ENCODE assay signal across 11 cellular contexts in the genomic region with DNA sequence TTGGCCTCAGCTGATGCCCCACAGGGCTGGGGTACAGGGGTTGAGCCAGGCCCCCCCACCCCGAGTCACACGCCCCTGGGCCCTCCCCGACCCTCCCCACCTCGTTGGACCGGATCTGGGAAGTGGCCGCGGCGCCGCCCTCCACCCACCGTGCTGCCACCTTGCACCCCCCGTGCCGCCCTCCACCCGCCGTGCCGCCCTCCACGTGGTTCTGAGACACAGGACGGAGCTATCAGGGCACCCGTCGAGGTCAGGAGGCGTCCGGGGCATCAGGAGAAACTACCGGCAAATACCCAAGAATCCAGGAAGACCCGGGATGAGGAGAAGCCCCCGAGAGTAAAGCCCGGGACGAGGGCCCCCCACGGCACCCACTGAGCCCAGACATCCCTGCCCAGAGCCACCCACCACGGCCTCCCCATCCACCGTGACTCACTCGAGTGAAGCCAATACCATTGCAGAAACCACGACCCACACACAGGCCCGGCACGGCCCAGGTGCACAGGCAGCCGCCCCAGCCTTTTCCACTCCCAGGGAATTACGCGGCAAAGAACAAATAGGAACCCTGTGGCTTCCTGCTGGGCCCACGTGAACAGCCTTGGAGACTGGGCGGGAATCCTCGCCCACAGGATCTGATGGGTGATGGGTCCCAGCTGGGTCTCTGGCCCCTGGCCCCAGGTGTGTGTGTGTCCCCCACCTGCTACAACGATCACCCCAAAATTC. TPM values are rescaled to one million over a fixed set of nuclear protein-coding genes. Genes with fewer than 3 reads are reported as not detected.
DNase-seq lines count a peak whose midpoint lies in the region; ATAC-seq and TF ChIP-seq lines count a peak whose summit lies in the region.
"Had no signal": no experiment of that assay in that cellular context is flagged by ENCODE, and none has a peak within 500 bp of the region (broad histone marks: within the 10 kb centered on the region; RNA-seq: fewer than 3 reads in every experiment).

No MANE protein-coding gene starts in this region.

- no peak overlapping the region for H3K4me3 Mint-ChIP-seq in activated naive CD4-positive, alpha-beta T cell treated with anti-CD3 and anti-CD28 coated beads for 36 hours
- peak overlapping the region; percentile 40 for H3K4me3 Mint-ChIP-seq in activated naive CD8-positive, alpha-beta T cell treated with anti-CD3 and anti-CD28 coated beads, Interleukin-2, amount 50 U/mL, for 24 hours

- H4K20me1 ChIP-seq in mammary epithelial cell (ENCODE audit: insufficient read depth, low read length), result no peaks in the 10 kb centered on the region

- H3K27ac ChIP-seq in transverse colon, result peak overlapping the region; percentile 86 to 96 (median 90)
- H3K27ac ChIP-seq in mammary epithelial cell (ENCODE audit: insufficient read depth, low read depth, low read length), result no peak overlapping the region
- H3K27ac ChIP-seq in testis, result no peak overlapping the region
- H3K27ac ChIP-seq: coronary artery had no signal

- H2AFZ ChIP-seq in mammary epithelial cell (ENCODE audit: low read depth, low read length), result no peak overlapping the region

- peaks cover 60% of the 10 kb centered on the region for H3K4me1 ChIP-seq in mucosa of descending colon (ENCODE audit: low read depth)
- H3K4me1 ChIP-seq in transverse colon, result peaks cover 35 to 67% (median 65%) of the 10 kb centered on the region in 4 donors
- H3K4me1 ChIP-seq in mammary epithelial cell (ENCODE audit: insufficient read depth, low read length), result peaks cover 8% of the 10 kb centered on the region
- H3K4me1 ChIP-seq in testis, result peaks cover 3% of the 10 kb centered on the region

- no peak overlapping the region for H3K4me3 ChIP-seq in mucosa of descending colon
- peak overlapping the region in 2 of 4 donors; percentile 22 for H3K4me3 ChIP-seq in transverse colon
- no peak overlapping the region for H3K4me3 ChIP-seq in mammary epithelial cell (replicated peaks in 1 of 3; ENCODE audit: insufficient read depth in 1 of 3, low read depth in 2 of 3, low read length in 3 of 3)
- no peak overlapping the region for H3K4me3 ChIP-seq in testis
- H3K4me3 ChIP-seq: coronary artery had no signal

- no peak for TF ChIP-seq EP300 in transverse colon (IDR thresholded peaks at IDR 0.05; ENCODE audit: low read depth)

- TF ChIP-seq POLR2A in transverse colon (IDR thresholded peaks at IDR 0.05) (no peak), testis (IDR thresholded peaks at IDR 0.05) (no peak)

- no peak overlapping the region for H3K4me2 ChIP-seq in mammary epithelial cell (ENCODE audit: insufficient read depth, low read depth, low read length)

- dilution Hi-C loops in mammary epithelial cell (cut with HindIII; ENCODE audit: low sequenced_read_pairs), result no loop called here

- H3K27me3 ChIP-seq in transverse colon (no peaks in the 10 kb centered on the region), mammary epithelial cell (ENCODE audit: insufficient read depth, low read length) (no peaks in the 10 kb centered on the region), testis (no peaks in the 10 kb centered on the region)

- CTCF ChIA-PET in activated naive CD4-positive, alpha-beta T cell treated with anti-CD3 and anti-CD28 coated beads for 36 hours (lab: Charles Lee), result no interaction called here
- CTCF ChIA-PET in mammary epithelial cell (lab: Charles Lee; ENCODE audit: low non-redundant PET), result no interaction called here

- H3K9me3 Mint-ChIP-seq in activated naive CD4-positive, alpha-beta T cell treated with anti-CD3 and anti-CD28 coated beads for 36 hours, result no peaks in the 10 kb centered on the region
- no peaks in the 10 kb centered on the region for H3K9me3 Mint-ChIP-seq in activated naive CD8-positive, alpha-beta T cell treated with anti-CD3 and anti-CD28 coated beads, Interleukin-2, amount 50 U/mL, for 24 hours
- H3K9me3 Mint-ChIP-seq: naive B cell had no signal

- no TSS peak for BruUV-seq in mammary epithelial cell (replicated peaks; lab: Mats Ljungman, UMichigan)

- peaks cover 40% of the 10 kb centered on the region for H3K4me1 Mint-ChIP-seq in activated naive CD4-positive, alpha-beta T cell treated with anti-CD3 and anti-CD28 coated beads for 36 hours (ENCODE audit: low read depth)
- peaks cover 52% of the 10 kb centered on the region for H3K4me1 Mint-ChIP-seq in activated naive CD8-positive, alpha-beta T cell treated with anti-CD3 and anti-CD28 coated beads, Interleukin-2, amount 50 U/mL, for 24 hours

- H3K27me3 Mint-ChIP-seq in activated naive CD4-positive, alpha-beta T cell treated with anti-CD3 and anti-CD28 coated beads for 36 hours (ENCODE audit: low read depth), result no peaks in the 10 kb centered on the region
- H3K27me3 Mint-ChIP-seq in activated naive CD8-positive, alpha-beta T cell treated with anti-CD3 and anti-CD28 coated beads, Interleukin-2, amount 50 U/mL, for 24 hours, result no peaks in the 10 kb centered on the region
- H3K27me3 Mint-ChIP-seq: naive B cell had no signal

- no peak overlapping the region for H3K27ac Mint-ChIP-seq in activated naive CD4-positive, alpha-beta T cell treated with anti-CD3 and anti-CD28 coated beads for 36 hours
- H3K27ac Mint-ChIP-seq in activated naive CD8-positive, alpha-beta T cell treated with anti-CD3 and anti-CD28 coated beads, Interleukin-2, amount 50 U/mL, for 24 hours, result peak overlapping the region; percentile 94

- no peaks in the 10 kb centered on the region for H3K79me2 ChIP-seq in mammary epithelial cell (ENCODE audit: insufficient read depth, low read length)

- H3K36me3 ChIP-seq in mucosa of descending colon (ENCODE audit: low read depth) (no peaks in the 10 kb centered on the region), transverse colon (no peaks in the 10 kb centered on the region), mammary epithelial cell (ENCODE audit: insufficient read depth, low read length) (no peaks in the 10 kb centered on the region), testis (ENCODE audit: low read depth, missing control alignments) (no peaks in the 10 kb centered on the region)

- no peak for ATAC-seq in activated naive CD8-positive, alpha-beta T cell treated with anti-CD3 and anti-CD28 coated beads, Interleukin-2, amount 50 U/mL, for 24 hours
- ATAC-seq in mucosa of descending colon, result peak; percentile 60

- in situ Hi-C loops in transverse colon (cut with MboI; ENCODE audit: low pct_ligation_motif_present in 1 of 4, low pct_unique_long_range_greater_than_20kb in 1 of 4, low sequenced_read_pairs in 3 of 4) (no loop called here), mammary epithelial cell (cut with MboI; ENCODE audit: low sequenced_read_pairs in 2 of 2) (no loop called here)

- H3K9ac ChIP-seq in mammary epithelial cell (ENCODE audit: insufficient read depth, low read length), result no peak overlapping the region

- 52% methylated on average over 34 of the region's 40 CpGs; no CpG with 5 or more reads in 1 of the 2 donors for WGBS in transverse colon (ENCODE audit: low coverage in 1 of 2), 2 donors
- WGBS in mammary epithelial cell (ENCODE audit: low coverage, missing lambda C conversion rate), result 59% methylated on average over 12 of the region's 40 CpGs
- WGBS in testis, 2 donors, result 85 to 91% methylated on average over 24 to 40 of the region's 40 CpGs

- TF ChIP-seq CTCF in mucosa of descending colon (IDR thresholded peaks at IDR 0.05) (no peak), transverse colon (IDR thresholded peaks at IDR 0.05) (no peak), mammary epithelial cell (conservative IDR thresholded peaks at IDR 0.05 in 1 of 2, IDR thresholded peaks at IDR 0.05 in 1 of 2; ENCODE audit: extremely low read depth in 1 of 2, insufficient read depth in 1 of 2, low read depth in 1 of 2, low read length in 2 of 2) (no peak), testis (IDR thresholded peaks at IDR 0.05) (no peak)

- peak; percentile 49 for DNase-seq in activated naive CD4-positive, alpha-beta T cell treated with Interleukin-2 at 50 U/mL for 16 hours
- no peak for DNase-seq in activated naive CD4-positive, alpha-beta T cell treated with anti-CD3 and anti-CD28 coated beads for 36 hours
- peak; percentile 48 for DNase-seq in activated naive CD8-positive, alpha-beta T cell treated with anti-CD3 and anti-CD28 coated beads, Interleukin-2, amount 50 U/mL, for 24 hours
- peak; percentile 74 to 78 (median 75) for DNase-seq in mucosa of descending colon
- peak; percentile 72 for DNase-seq in transverse colon
- DNase-seq in mammary epithelial cell, result no peak
- no peak for DNase-seq in GM03348 (ENCODE audit: low spot score)
- no peak for DNase-seq in testis
- DNase-seq: naive B cell, OCI-M1 had no signal

- intact Hi-C loops in activated naive CD4-positive, alpha-beta T cell treated with anti-CD3 and anti-CD28 coated beads for 36 hours (cut with micrococcal nuclease), result no loop called here
- intact Hi-C loops in mucosa of descending colon (cut with DNase I, micrococcal nuclease) (no loop called here), transverse colon (cut with DNase I; ENCODE audit: low total_unique reads) (no loop called here), mammary epithelial cell (cut with micrococcal nuclease) (no loop called here), testis (cut with DNase I; ENCODE audit: low total_unique reads) (no loop called here)

- H3K36me3 Mint-ChIP-seq in activated naive CD4-positive, alpha-beta T cell treated with anti-CD3 and anti-CD28 coated beads for 36 hours (ENCODE audit: low read depth), result no peaks in the 10 kb centered on the region
- peaks cover 6% of the 10 kb centered on the region for H3K36me3 Mint-ChIP-seq in activated naive CD8-positive, alpha-beta T cell treated with anti-CD3 and anti-CD28 coated beads, Interleukin-2, amount 50 U/mL, for 24 hours (ENCODE audit: low read depth)
- H3K36me3 Mint-ChIP-seq: naive B cell had no signal

- H3K9me3 ChIP-seq in mucosa of descending colon, result no peaks in the 10 kb centered on the region
- no peaks in the 10 kb centered on the region for H3K9me3 ChIP-seq in transverse colon
- H3K9me3 ChIP-seq in mammary epithelial cell (replicated peaks; ENCODE audit: insufficient read depth, low read length), result no peaks in the 10 kb centered on the region
- no peaks in the 10 kb centered on the region for H3K9me3 ChIP-seq in testis

RNA-seq across cellular contexts. Expression of gene ADAP1, which starts 34.0 kb away (rescaled TPM):
- 1 to 10 TPM; 8.0 to 9.9 TPM for total RNA-seq in activated naive CD4-positive, alpha-beta T cell treated with anti-CD3 and anti-CD28 coated beads for 36 hours
- total RNA-seq in mucosa of descending colon (100 to 1,000 TPM in 1 of 3 donors, 10 to 100 TPM in 2; 80.7 to 153 (median 98.8) TPM), transverse colon (100 to 1,000 TPM in 3 of 4 donors, 10 to 100 TPM in 1; 84.9 to 360 (median 169) TPM), mammary epithelial cell (10 to 100 TPM; 11.0 to 21.4 TPM), testis (10 to 100 TPM in 1 of 2 donors, 1 to 10 TPM in 1; 6.1 to 10.9 TPM)
- polyA plus RNA-seq in mammary epithelial cell (9.3 TPM), testis (ENCODE audit: insufficient read depth, low read depth, low replicate concordance) (2.4 TPM)
- polyA minus RNA-seq in mammary epithelial cell, result 31.4 TPM

RNA-seq across cellular contexts. Expression of gene GET4, which starts 44.2 kb away (rescaled TPM):
- total RNA-seq in activated naive CD4-positive, alpha-beta T cell treated with anti-CD3 and anti-CD28 coated beads for 36 hours, result 10 to 100 TPM; 19.3 to 20.2 TPM
- total RNA-seq in mucosa of descending colon (10 to 100 TPM; 36.9 to 48.8 (median 48.2) TPM), transverse colon (100 to 1,000 TPM in 2 of 4 donors, 10 to 100 TPM in 2; 49.4 to 116 (median 85.2) TPM), mammary epithelial cell (10 to 100 TPM; 26.0 to 40.8 TPM), testis (100 to 1,000 TPM; 128 to 141 TPM)
- polyA plus RNA-seq in mammary epithelial cell (28.5 TPM), testis (ENCODE audit: insufficient read depth, low read depth, low replicate concordance) (89.0 TPM)
- polyA minus RNA-seq in mammary epithelial cell, result 24.8 TPM

RNA-seq across cellular contexts. Expression of gene COX19, which starts 54.8 kb away (rescaled TPM):
- total RNA-seq in activated naive CD4-positive, alpha-beta T cell treated with anti-CD3 and anti-CD28 coated beads for 36 hours, result 10 to 100 TPM; 12.6 to 15.2 TPM
- total RNA-seq in mucosa of descending colon (10 to 100 TPM; 14.9 to 20.9 (median 15.8) TPM), transverse colon (10 to 100 TPM in 3 of 4 donors, 1 to 10 TPM in 1; 8.6 to 30.2 (median 16.9) TPM), mammary epithelial cell (10 to 100 TPM; 11.2 to 15.9 TPM), testis (10 to 100 TPM; 21.6 to 23.5 TPM)
- polyA plus RNA-seq in mammary epithelial cell (4.5 TPM), testis (ENCODE audit: insufficient read depth, low read depth, low replicate concordance) (8.8 TPM)
- polyA minus RNA-seq in mammary epithelial cell, result 1.9 TPM

Comparison
In these comparisons a context has a peak if more than half of its experiments do, and no peak if none do; other contexts are left out.
1. DNase-seq: peak in activated naive CD4-positive, alpha-beta T cell treated with Interleukin-2 at 50 U/mL for 16 hours (single experiment), activated naive CD8-positive, alpha-beta T cell treated with anti-CD3 and anti-CD28 coated beads, Interleukin-2, amount 50 U/mL, for 24 hours (single experiment), mucosa of descending colon (3 of 3) and transverse colon (single experiment); none in activated naive CD4-positive, alpha-beta T cell treated with anti-CD3 and anti-CD28 coated beads for 36 hours (single experiment), mammary epithelial cell (single experiment), GM03348 (single experiment) and testis (single experiment).
2. H3K27ac ChIP-seq: peak in transverse colon (4 of 4); none in mammary epithelial cell (single experiment) and testis (0 of 2).